In the genomic region with DNA sequence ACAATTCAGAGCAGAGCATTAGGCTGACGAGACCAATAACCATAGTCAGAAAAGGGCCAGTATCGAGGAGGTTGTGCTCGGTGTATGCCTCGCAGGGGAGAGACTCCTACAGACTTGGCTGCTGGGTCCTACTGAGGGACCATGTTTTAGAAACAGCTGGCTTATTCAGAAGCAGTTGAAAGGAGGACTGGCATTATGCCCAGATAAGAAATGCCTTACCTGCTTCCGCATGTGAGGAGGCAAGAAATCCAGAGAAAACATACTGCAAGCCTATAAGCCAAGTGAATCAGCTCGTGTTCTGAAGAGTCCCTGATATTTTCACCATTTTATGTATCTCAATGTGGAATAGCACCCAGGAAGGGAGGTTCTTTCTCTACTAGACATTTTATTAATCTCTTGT, we compare ENCODE assay signal across 1 cellular context.
TF ChIP-seq lines count a peak whose summit lies in the region.

No MANE protein-coding gene starts in this region.

TF ChIP-seq in GM23338, 12 proteins besides CTCF, POLR2A, EP300 and RAD21 (continued from another document):
- TF ChIP-seq, protein P1, sequence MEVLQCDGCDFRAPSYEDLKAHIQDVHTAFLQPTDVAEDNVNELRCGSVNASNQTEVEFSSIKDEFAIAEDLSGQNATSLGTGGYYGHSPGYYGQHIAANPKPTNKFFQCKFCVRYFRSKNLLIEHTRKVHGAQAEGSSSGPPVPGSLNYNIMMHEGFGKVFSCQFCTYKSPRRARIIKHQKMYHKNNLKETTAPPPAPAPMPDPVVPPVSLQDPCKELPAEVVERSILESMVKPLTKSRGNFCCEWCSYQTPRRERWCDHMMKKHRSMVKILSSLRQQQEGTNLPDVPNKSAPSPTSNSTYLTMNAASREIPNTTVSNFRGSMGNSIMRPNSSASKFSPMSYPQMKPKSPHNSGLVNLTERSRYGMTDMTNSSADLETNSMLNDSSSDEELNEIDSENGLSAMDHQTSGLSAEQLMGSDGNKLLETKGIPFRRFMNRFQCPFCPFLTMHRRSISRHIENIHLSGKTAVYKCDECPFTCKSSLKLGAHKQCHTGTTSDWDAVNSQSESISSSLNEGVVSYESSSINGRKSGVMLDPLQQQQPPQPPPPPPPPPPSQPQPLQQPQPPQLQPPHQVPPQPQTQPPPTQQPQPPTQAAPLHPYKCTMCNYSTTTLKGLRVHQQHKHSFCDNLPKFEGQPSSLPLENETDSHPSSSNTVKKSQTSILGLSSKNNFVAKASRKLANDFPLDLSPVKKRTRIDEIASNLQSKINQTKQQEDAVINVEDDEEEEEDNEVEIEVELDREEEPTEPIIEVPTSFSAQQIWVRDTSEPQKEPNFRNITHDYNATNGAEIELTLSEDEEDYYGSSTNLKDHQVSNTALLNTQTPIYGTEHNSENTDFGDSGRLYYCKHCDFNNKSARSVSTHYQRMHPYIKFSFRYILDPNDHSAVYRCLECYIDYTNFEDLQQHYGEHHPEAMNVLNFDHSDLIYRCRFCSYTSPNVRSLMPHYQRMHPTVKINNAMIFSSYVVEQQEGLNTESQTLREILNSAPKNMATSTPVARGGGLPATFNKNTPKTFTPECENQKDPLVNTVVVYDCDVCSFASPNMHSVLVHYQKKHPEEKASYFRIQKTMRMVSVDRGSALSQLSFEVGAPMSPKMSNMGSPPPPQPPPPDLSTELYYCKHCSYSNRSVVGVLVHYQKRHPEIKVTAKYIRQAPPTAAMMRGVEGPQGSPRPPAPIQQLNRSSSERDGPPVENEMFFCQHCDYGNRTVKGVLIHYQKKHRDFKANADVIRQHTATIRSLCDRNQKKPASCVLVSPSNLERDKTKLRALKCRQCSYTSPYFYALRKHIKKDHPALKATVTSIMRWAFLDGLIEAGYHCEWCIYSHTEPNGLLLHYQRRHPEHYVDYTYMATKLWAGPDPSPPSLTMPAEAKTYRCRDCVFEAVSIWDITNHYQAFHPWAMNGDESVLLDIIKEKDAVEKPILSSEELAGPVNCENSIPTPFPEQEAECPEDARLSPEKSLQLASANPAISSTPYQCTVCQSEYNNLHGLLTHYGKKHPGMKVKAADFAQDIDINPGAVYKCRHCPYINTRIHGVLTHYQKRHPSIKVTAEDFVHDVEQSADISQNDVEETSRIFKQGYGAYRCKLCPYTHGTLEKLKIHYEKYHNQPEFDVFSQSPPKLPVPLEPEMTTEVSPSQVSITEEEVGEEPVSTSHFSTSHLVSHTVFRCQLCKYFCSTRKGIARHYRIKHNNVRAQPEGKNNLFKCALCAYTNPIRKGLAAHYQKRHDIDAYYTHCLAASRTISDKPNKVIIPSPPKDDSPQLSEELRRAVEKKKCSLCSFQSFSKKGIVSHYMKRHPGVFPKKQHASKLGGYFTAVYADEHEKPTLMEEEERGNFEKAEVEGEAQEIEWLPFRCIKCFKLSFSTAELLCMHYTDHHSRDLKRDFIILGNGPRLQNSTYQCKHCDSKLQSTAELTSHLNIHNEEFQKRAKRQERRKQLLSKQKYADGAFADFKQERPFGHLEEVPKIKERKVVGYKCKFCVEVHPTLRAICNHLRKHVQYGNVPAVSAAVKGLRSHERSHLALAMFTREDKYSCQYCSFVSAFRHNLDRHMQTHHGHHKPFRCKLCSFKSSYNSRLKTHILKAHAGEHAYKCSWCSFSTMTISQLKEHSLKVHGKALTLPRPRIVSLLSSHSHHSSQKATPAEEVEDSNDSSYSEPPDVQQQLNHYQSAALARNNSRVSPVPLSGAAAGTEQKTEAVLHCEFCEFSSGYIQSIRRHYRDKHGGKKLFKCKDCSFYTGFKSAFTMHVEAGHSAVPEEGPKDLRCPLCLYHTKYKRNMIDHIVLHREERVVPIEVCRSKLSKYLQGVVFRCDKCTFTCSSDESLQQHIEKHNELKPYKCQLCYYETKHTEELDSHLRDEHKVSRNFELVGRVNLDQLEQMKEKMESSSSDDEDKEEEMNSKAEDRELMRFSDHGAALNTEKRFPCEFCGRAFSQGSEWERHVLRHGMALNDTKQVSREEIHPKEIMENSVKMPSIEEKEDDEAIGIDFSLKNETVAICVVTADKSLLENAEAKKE (CRISPR knock-in tag; IDR thresholded peaks at IDR 0.05) = no peak
- TF ChIP-seq, protein P2, sequence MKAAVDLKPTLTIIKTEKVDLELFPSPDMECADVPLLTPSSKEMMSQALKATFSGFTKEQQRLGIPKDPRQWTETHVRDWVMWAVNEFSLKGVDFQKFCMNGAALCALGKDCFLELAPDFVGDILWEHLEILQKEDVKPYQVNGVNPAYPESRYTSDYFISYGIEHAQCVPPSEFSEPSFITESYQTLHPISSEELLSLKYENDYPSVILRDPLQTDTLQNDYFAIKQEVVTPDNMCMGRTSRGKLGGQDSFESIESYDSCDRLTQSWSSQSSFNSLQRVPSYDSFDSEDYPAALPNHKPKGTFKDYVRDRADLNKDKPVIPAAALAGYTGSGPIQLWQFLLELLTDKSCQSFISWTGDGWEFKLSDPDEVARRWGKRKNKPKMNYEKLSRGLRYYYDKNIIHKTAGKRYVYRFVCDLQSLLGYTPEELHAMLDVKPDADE (IDR thresholded peaks at IDR 0.05) = no peak
- TF ChIP-seq EZH2 (IDR thresholded peaks at IDR 0.05; ENCODE audit: low read depth, unreplicated experiment) (no peak), ZNF114 (CRISPR knock-in tag; IDR thresholded peaks at IDR 0.05) (no peak), NANOG (IDR thresholded peaks at IDR 0.05; ENCODE audit: borderline replicate concordance) (no peak), JUNB (IDR thresholded peaks at IDR 0.05; ENCODE audit: unreplicated experiment) (no peak)
